In the genomic region with DNA sequence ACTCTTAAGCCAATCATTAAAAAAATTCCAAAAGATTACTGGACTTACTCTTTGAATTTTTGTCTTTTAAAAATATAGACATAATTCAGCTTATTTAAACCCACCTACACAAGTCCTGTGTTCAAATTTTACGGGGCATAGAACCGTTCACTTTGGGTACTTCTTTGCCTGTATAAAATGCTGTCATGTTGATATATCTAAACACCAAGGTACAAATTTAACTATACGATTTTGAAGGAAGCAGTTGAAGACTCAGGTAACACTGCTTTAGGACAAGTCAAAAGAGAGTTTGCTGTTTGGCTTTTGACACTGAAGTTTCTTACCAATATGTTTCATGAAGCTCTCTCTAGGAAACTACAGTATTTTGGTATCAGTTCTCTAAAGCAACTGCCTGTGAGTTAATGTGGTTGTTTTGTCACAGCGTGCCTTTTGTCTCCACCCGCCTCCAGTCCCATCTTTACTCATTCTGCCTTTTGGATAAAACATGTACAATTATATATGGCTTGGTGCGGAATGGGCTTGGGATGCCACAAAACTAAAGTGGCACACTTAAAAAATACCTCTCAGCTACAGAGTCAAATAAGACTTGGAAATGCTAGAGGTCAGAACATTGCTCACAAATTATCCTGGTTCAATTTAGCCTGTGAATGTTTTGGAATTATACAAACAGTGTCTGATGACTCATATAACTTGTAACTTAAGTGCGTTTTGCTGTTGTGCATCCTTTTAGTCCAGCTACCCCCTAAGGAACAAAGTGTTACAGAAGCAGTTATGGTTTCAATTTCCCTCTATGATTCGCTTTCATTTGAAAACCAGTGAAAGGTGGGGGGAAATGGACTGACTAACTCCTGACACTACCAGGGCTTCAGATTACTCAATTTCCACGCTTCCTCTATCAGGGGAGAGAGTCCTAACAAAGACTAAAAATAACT, we compare ENCODE assay signal across 8 cellular contexts. TPM values are rescaled to one million over a fixed set of nuclear protein-coding genes. Genes with fewer than 3 reads are reported as not detected.
DNase-seq lines count a peak whose midpoint lies in the region; ATAC-seq and TF ChIP-seq lines count a peak whose summit lies in the region.

No MANE protein-coding gene starts in this region.

- H3K27me3 ChIP-seq in hepatocyte: no peaks in the 10 kb centered on the region

- H3K9me3 ChIP-seq in hepatocyte (ENCODE audit: low read depth): no peaks in the 10 kb centered on the region

- H3K36me3 ChIP-seq in hepatocyte (replicated peaks; ENCODE audit: insufficient read depth, low read depth): no peaks in the 10 kb centered on the region

- H3K27ac ChIP-seq in hepatocyte: no peak overlapping the region

- TF ChIP-seq CTCF in AG04449 (IDR thresholded peaks at IDR 0.05; ENCODE audit: insufficient read depth, low read length, missing control alignments): no peak
- TF ChIP-seq CTCF in omental fat pad (IDR thresholded peaks at IDR 0.05): no peak
- TF ChIP-seq CTCF in hepatocyte (IDR thresholded peaks at IDR 0.05; ENCODE audit: poor library complexity): no peak

- H4K20me1 ChIP-seq in hepatocyte (ENCODE audit: insufficient read depth, poor library complexity, severe bottlenecking): no peaks in the 10 kb centered on the region

- H3K79me2 ChIP-seq in hepatocyte: no peaks in the 10 kb centered on the region

- no peaks in the 10 kb centered on the region for H3K4me1 ChIP-seq in hepatocyte (ENCODE audit: insufficient read depth)

- no peak overlapping the region for H3K4me2 ChIP-seq in hepatocyte

- DNase-seq in AG04449 (ENCODE audit: low read depth, low spot score) (peak; percentile 62), SKM-1 treated with dmso at 0.1 percent for 144 hours (lab: John Stamatoyannopoulos, UW; ENCODE audit: unreplicated experiment) (peak; percentile 50), omental fat pad (ENCODE audit: low spot score) (no peak), hepatocyte (ENCODE audit: low spot score) (no peak), NCI-H2029 treated with DMSO at 0.1 percent for 48 hours (lab: John Stamatoyannopoulos, UW) (no peak), NCI-H2029 (lab: John Stamatoyannopoulos, UW) (no peak)

- CTCF ChIA-PET in AG04449 (lab: Yijun Ruan, JAX): interaction anchor here (1.4 kb wide), 1 partner anchor 59 kb away, joined by 3 read pairs; no protein-coding TSS in a partner anchor

- H2AFZ ChIP-seq in hepatocyte: no peak overlapping the region

- H3K9me2 ChIP-seq in hepatocyte (replicated peaks; ENCODE audit: insufficient read depth): no peaks in the 10 kb centered on the region

- POLR2A ChIA-PET in AG04449 (lab: Yijun Ruan, JAX): no interaction called here

- H3K4me3 ChIP-seq in AG04449 (ENCODE audit: low read depth, low read length) (no peak overlapping the region), hepatocyte (no peak overlapping the region)

- ATAC-seq in GM19372 (IDR thresholded peaks at IDR 0.05; ENCODE audit: low read depth, unreplicated experiment) (peak; percentile 88), HG03159 (IDR thresholded peaks at IDR 0.05; ENCODE audit: unreplicated experiment) (peak; percentile 93), omental fat pad (ENCODE audit: low FRiP score) (peak; percentile 87)

- WGBS in hepatocyte (ENCODE audit: low lambda C conversion rate, missing lambda C conversion rate): 81% methylated on average over 9 of the region's 9 CpGs

RNA-seq across cellular contexts. Expression of gene RGS17, which starts 38.7 kb away (rescaled TPM):
- 1 to 10 TPM in 3 of 4 donors, under 1 TPM in 1; 0.47 to 7.4 (median 3.0) TPM for total RNA-seq in omental fat pad
- 0.24 and 0.97 TPM in 2 replicates for total RNA-seq in hepatocyte
- polyA plus RNA-seq in hepatocyte: 0.27 and 0.52 TPM in 2 replicates

Comparison
In these comparisons a context has a peak if more than half of its experiments do, and no peak if none do; other contexts are left out.
1. DNase-seq: peak in AG04449 (single experiment) and SKM-1 treated with dmso at 0.1 percent for 144 hours (single experiment); none in omental fat pad (single experiment), hepatocyte (single experiment), NCI-H2029 treated with DMSO at 0.1 percent for 48 hours (single experiment) and NCI-H2029 (single experiment).
2. Peak in every context shown above with its lines, with median percentiles within 50 percentile points of each other: ATAC-seq.